ENCODE assay signal across 3 cellular contexts in genomic region chr7:133354546-133355324, GRCh38.
TF ChIP-seq lines count a peak whose summit lies in the region.

No MANE protein-coding gene starts in this region.

TF ChIP-seq in SK-N-SH, 30 proteins besides CTCF, POLR2A, EP300 and RAD21 (continued from another document):
- no peak for TF ChIP-seq USF1 (IDR thresholded peaks at IDR 0.05; ENCODE audit: borderline replicate concordance, low read depth)
- TF ChIP-seq MAX (IDR thresholded peaks at IDR 0.05; ENCODE audit: low read depth), result no peak
- no peak for TF ChIP-seq ELF1 (IDR thresholded peaks at IDR 0.05)
- TF ChIP-seq JUND (IDR thresholded peaks at IDR 0.05), result no peak
- TF ChIP-seq NFIC (IDR thresholded peaks at IDR 0.05; ENCODE audit: borderline replicate concordance), result no peak
- TF ChIP-seq POLR2AphosphoS5 (IDR thresholded peaks at IDR 0.05; ENCODE audit: low read depth, low read length), result no peak
- TF ChIP-seq, protein P1, sequence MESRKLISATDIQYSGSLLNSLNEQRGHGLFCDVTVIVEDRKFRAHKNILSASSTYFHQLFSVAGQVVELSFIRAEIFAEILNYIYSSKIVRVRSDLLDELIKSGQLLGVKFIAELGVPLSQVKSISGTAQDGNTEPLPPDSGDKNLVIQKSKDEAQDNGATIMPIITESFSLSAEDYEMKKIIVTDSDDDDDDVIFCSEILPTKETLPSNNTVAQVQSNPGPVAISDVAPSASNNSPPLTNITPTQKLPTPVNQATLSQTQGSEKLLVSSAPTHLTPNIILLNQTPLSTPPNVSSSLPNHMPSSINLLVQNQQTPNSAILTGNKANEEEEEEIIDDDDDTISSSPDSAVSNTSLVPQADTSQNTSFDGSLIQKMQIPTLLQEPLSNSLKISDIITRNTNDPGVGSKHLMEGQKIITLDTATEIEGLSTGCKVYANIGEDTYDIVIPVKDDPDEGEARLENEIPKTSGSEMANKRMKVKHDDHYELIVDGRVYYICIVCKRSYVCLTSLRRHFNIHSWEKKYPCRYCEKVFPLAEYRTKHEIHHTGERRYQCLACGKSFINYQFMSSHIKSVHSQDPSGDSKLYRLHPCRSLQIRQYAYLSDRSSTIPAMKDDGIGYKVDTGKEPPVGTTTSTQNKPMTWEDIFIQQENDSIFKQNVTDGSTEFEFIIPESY (IDR thresholded peaks at IDR 0.05; ENCODE audit: borderline replicate concordance, low read depth), result no peak
- TF ChIP-seq YY1 (IDR thresholded peaks at IDR 0.05; ENCODE audit: low read depth), result no peak
- TF ChIP-seq RXRA (IDR thresholded peaks at IDR 0.05; ENCODE audit: borderline replicate concordance, low read depth), result no peak
- TF ChIP-seq, protein P2, sequence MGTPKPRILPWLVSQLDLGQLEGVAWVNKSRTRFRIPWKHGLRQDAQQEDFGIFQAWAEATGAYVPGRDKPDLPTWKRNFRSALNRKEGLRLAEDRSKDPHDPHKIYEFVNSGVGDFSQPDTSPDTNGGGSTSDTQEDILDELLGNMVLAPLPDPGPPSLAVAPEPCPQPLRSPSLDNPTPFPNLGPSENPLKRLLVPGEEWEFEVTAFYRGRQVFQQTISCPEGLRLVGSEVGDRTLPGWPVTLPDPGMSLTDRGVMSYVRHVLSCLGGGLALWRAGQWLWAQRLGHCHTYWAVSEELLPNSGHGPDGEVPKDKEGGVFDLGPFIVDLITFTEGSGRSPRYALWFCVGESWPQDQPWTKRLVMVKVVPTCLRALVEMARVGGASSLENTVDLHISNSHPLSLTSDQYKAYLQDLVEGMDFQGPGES (IDR thresholded peaks at IDR 0.05; ENCODE audit: low read depth, low read length), result no peak
- no peak for TF ChIP-seq FOXM1 (IDR thresholded peaks at IDR 0.05; ENCODE audit: low read depth)
- TF ChIP-seq GABPA (IDR thresholded peaks at IDR 0.05; ENCODE audit: low read depth), result no peak
- no peak for TF ChIP-seq NRF1 (IDR thresholded peaks at IDR 0.05; ENCODE audit: low read depth, low read length)
- no peak for TF ChIP-seq MXI1 (IDR thresholded peaks at IDR 0.05; ENCODE audit: low read depth, low read length)
- TF ChIP-seq TEAD4 (IDR thresholded peaks at IDR 0.05; ENCODE audit: borderline replicate concordance, insufficient read depth), result no peak
- no peak for TF ChIP-seq EZH2phosphoT487 (IDR thresholded peaks at IDR 0.05; ENCODE audit: borderline replicate concordance, low read depth)
- no peak for TF ChIP-seq SMC3 (IDR thresholded peaks at IDR 0.05; ENCODE audit: low read depth, low read length)
- no peak for TF ChIP-seq FOXJ3 (CRISPR knock-in tag; IDR thresholded peaks at IDR 0.05)

TF ChIP-seq in SK-N-SH treated with all-trans-retinoic acid at 6 μM for 48 hours, 23 proteins besides CTCF, POLR2A, EP300 and RAD21 (continued from another document and continues in another):
- TF ChIP-seq CREB5 (CRISPR knock-in tag; IDR thresholded peaks at IDR 0.05; ENCODE audit: low read depth) (no peak), ISL1 (CRISPR knock-in tag; IDR thresholded peaks at IDR 0.05) (no peak), ZNF8 (CRISPR knock-in tag; IDR thresholded peaks at IDR 0.05) (no peak), RARB (CRISPR knock-in tag; IDR thresholded peaks at IDR 0.05) (no peak), TOX (CRISPR knock-in tag; IDR thresholded peaks at IDR 0.05; ENCODE audit: borderline replicate concordance) (no peak), ZFP30 (CRISPR knock-in tag; IDR thresholded peaks at IDR 0.05) (no peak), ARNTL (CRISPR knock-in tag; IDR thresholded peaks at IDR 0.05; ENCODE audit: borderline replicate concordance, low read depth) (no peak), PPARA (CRISPR knock-in tag; IDR thresholded peaks at IDR 0.05; ENCODE audit: borderline replicate concordance) (no peak), TCF4 (CRISPR knock-in tag; IDR thresholded peaks at IDR 0.05; ENCODE audit: borderline replicate concordance) (no peak), ZNF565 (CRISPR knock-in tag; conservative IDR thresholded peaks at IDR 0.05; ENCODE audit: low read depth) (no peak), CSDC2 (CRISPR knock-in tag; IDR thresholded peaks at IDR 0.05) (no peak), TSHZ2 (CRISPR knock-in tag; IDR thresholded peaks at IDR 0.05) (no peak), OSR1 (CRISPR knock-in tag; IDR thresholded peaks at IDR 0.05) (no peak), ESRRG (CRISPR knock-in tag; IDR thresholded peaks at IDR 0.05) (no peak), ZNF70 (CRISPR knock-in tag; IDR thresholded peaks at IDR 0.05) (no peak)
- TF ChIP-seq, protein P3, sequence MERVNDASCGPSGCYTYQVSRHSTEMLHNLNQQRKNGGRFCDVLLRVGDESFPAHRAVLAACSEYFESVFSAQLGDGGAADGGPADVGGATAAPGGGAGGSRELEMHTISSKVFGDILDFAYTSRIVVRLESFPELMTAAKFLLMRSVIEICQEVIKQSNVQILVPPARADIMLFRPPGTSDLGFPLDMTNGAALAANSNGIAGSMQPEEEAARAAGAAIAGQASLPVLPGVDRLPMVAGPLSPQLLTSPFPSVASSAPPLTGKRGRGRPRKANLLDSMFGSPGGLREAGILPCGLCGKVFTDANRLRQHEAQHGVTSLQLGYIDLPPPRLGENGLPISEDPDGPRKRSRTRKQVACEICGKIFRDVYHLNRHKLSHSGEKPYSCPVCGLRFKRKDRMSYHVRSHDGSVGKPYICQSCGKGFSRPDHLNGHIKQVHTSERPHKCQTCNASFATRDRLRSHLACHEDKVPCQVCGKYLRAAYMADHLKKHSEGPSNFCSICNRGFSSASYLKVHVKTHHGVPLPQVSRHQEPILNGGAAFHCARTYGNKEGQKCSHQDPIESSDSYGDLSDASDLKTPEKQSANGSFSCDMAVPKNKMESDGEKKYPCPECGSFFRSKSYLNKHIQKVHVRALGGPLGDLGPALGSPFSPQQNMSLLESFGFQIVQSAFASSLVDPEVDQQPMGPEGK (CRISPR knock-in tag; IDR thresholded peaks at IDR 0.05; ENCODE audit: borderline replicate concordance), result no peak

TF ChIP-seq in K562, 482 proteins besides CTCF, POLR2A, EP300 and RAD21 (continued from another document and continues in another):
- TF ChIP-seq, protein P4, sequence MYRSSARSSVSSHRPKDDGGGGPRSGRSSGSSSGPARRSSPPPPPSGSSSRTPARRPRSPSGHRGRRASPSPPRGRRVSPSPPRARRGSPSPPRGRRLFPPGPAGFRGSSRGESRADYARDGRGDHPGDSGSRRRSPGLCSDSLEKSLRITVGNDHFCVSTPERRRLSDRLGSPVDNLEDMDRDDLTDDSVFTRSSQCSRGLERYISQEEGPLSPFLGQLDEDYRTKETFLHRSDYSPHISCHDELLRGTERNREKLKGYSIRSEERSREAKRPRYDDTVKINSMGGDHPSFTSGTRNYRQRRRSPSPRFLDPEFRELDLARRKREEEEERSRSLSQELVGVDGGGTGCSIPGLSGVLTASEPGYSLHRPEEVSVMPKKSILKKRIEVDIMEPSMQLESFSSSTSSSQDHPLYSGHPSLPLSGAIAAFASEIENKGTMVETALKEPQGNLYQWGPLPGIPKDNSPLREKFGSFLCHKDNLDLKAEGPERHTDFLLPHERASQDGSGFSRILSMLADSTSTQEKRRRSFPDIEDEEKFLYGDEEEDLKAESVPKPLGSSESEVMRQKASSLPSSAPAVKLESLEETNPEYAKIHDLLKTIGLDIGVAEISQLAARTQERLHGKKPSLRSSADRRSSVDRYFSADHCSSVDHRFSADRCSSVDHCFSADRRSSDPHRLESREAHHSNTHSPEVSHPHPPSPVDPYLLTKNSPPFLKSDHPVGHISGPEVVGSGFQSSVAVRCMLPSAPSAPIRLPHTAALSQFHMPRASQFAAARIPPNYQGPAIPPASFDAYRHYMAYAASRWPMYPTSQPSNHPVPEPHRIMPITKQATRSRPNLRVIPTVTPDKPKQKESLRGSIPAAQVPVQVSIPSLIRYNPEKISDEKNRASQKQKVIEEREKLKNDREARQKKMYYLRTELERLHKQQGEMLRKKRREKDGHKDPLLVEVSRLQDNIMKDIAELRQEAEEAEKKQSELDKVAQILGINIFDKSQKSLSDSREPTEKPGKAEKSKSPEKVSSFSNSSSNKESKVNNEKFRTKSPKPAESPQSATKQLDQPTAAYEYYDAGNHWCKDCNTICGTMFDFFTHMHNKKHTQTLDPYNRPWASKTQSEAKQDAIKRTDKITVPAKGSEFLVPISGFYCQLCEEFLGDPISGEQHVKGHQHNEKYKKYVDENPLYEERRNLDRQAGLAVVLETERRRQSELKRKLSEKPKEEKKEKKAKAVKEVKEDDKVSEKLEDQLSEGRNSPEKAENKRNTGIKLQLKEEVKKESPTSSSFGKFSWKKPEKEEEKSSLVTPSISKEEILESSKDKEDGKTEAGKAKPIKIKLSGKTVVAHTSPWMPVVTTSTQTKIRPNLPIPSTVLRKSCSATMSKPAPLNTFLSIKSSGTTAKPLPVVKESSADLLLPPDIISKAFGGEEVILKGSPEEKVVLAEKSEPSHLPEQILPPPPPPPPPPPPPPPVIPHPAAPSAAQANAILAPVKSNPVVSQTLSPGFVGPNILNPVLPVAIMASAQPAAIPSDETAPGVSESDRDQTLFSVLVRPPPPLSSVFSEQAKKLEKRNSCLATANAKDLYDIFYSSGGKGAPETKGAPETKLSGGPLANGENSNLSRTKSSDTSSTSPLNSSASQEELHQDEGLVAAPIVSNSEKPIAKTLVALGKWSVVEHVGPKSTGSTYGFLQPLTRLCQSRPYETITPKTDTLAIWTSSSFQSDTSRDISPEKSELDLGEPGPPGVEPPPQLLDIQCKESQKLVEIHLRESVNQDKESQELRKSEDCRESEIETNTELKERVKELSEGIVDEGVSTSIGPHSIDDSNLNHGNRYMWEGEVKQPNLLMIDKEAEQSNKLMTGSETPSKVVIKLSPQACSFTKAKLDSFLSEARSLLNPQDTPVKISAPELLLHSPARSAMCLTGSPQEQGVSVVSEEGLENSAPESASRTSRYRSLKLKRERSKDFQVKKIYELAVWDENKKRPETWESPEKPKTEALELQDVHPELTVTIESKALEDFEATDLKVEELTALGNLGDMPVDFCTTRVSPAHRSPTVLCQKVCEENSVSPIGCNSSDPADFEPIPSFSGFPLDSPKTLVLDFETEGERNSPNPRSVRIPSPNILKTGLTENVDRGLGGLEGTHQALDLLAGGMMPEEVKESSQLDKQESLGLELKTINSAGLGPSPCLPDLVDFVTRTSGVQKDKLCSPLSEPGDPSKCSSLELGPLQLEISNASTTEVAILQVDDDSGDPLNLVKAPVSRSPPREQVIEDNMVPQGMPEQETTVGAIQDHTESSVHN (IDR thresholded peaks at IDR 0.05; ENCODE audit: borderline replicate concordance in 1 of 2, low read depth in 1 of 2), result 0 out of 4 replicates have a peak, but pooled peaks of 1 of the 2 experiments have one; percentile 77
- peak; percentile 47; the same call in 1 of the 2 replicates for TF ChIP-seq HDAC2 (IDR thresholded peaks at IDR 0.05)
- TF ChIP-seq POU5F1 (IDR thresholded peaks at IDR 0.05; ENCODE audit: borderline replicate concordance, low read depth, low read length, partially characterized antibody), result no peak
- TF ChIP-seq ZBED1 (IDR thresholded peaks at IDR 0.05), result no peak
- TF ChIP-seq TAF7 (tag; IDR thresholded peaks at IDR 0.05), result 0 out of 2 replicates have a peak, but pooled peaks have one; percentile 52
- no peak for TF ChIP-seq SIX5 (IDR thresholded peaks at IDR 0.05; ENCODE audit: borderline replicate concordance in 1 of 2, insufficient read depth in 1 of 2, low read depth in 1 of 2, low read length in 2 of 2)
- peak; percentile 72 for TF ChIP-seq BHLHE40 (IDR thresholded peaks at IDR 0.05; ENCODE audit: low read length)
- TF ChIP-seq SOX6 (IDR thresholded peaks at IDR 0.05), result peak; percentile 82
- no peak for TF ChIP-seq ZMIZ1 (IDR thresholded peaks at IDR 0.05; ENCODE audit: low read depth in 2 of 2, low read length in 2 of 2)
- peak; percentile 82 for TF ChIP-seq TFE3 (CRISPR knock-in tag; IDR thresholded peaks at IDR 0.05)
- TF ChIP-seq ZNF274 (IDR thresholded peaks at IDR 0.05; ENCODE audit: borderline replicate concordance, low read depth, low read length), result no peak
- TF ChIP-seq HNRNPL (IDR thresholded peaks at IDR 0.05; ENCODE audit: low read depth, low read length), result no peak
- TF ChIP-seq, protein P5, sequence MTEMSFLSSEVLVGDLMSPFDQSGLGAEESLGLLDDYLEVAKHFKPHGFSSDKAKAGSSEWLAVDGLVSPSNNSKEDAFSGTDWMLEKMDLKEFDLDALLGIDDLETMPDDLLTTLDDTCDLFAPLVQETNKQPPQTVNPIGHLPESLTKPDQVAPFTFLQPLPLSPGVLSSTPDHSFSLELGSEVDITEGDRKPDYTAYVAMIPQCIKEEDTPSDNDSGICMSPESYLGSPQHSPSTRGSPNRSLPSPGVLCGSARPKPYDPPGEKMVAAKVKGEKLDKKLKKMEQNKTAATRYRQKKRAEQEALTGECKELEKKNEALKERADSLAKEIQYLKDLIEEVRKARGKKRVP (CRISPR knock-in tag; IDR thresholded peaks at IDR 0.05), result 0 out of 2 replicates have a peak, but pooled peaks have one; percentile 53
- no peak for TF ChIP-seq NFXL1 (CRISPR knock-in tag; IDR thresholded peaks at IDR 0.05)
- no peak for TF ChIP-seq ZNF146 (CRISPR knock-in tag; IDR thresholded peaks at IDR 0.05; ENCODE audit: unreplicated experiment)
- TF ChIP-seq NFE2 (IDR thresholded peaks at IDR 0.05; ENCODE audit: low read depth), result no peak
- TF ChIP-seq ELF1 (tag; IDR thresholded peaks at IDR 0.05), result no peak
- TF ChIP-seq USF1 (CRISPR knock-in tag; IDR thresholded peaks at IDR 0.05), result peak; percentile 88; the same call in 1 of the 2 replicates
